ENCODE assay signal across 8 cellular contexts in the genomic region with DNA sequence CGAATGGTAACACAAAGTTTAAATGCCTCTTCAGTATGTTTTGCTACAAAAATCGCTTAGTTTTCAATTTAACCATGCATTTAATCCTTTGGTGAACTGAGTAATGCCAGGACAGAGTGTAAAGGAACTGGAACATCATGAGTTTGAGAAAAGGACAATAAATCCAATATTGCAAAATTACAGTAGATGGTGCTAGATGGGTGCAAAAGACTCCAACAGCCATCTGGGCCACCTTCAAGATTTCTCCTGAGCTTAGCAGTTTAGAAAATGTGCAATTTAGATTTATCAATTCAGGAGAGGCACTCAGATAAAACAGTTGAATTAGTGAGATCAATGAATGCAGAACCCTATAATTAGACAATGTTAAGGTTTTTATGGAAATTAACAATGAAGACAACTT. TPM values are rescaled to one million over a fixed set of nuclear protein-coding genes. Genes with fewer than 3 reads are reported as not detected.
DNase-seq lines count a peak whose midpoint lies in the region; ATAC-seq, FAIRE-seq and TF ChIP-seq lines count a peak whose summit lies in the region.

No MANE protein-coding gene starts in this region.

- FAIRE-seq in G401.6 (lab: Jason Lieb, UNC) (peak; percentile 45), astrocyte (lab: Jason Lieb, UNC) (peak; percentile 100)

- H2AFZ ChIP-seq in astrocyte (ENCODE audit: low read depth, low read length): no peak overlapping the region

- no peaks in the 10 kb centered on the region for H3K9me3 Mint-ChIP-seq in astrocyte (ENCODE audit: unreplicated experiment)

- H3K27ac ChIP-seq in astrocyte (ENCODE audit: low read depth, low read length) (no peak overlapping the region), lung (ENCODE audit: low read depth in 1 of 2, low read length in 1 of 2) (no peak overlapping the region)

- H3K4me2 ChIP-seq in astrocyte (ENCODE audit: low read length): no peak overlapping the region

- H3K27me3 Mint-ChIP-seq in astrocyte (ENCODE audit: low read depth, unreplicated experiment): peaks cover 2% of the 10 kb centered on the region

- H3K36me3 Mint-ChIP-seq in astrocyte (ENCODE audit: low read depth, unreplicated experiment): no peaks in the 10 kb centered on the region

- H3K4me1 Mint-ChIP-seq in astrocyte (ENCODE audit: low read depth, unreplicated experiment): no peaks in the 10 kb centered on the region

- WGBS in lung, 2 donors: 46 to 84% methylated on average over 2 of the region's 2 CpGs

- TF ChIP-seq CTCF in NB4 (IDR thresholded peaks at IDR 0.05; ENCODE audit: low read depth, low read length) (no peak), astrocyte (IDR thresholded peaks at IDR 0.05; ENCODE audit: insufficient read depth, low read depth, low read length) (peak; percentile 20), lung (IDR thresholded peaks at IDR 0.05; ENCODE audit: control extremely low read depth, extremely low read depth) (peak; percentile 12)

- H3K4me1 ChIP-seq in astrocyte (ENCODE audit: insufficient read depth, low read length) (no peaks in the 10 kb centered on the region), lung (ENCODE audit: control insufficient read depth in 2 of 2, insufficient read depth in 2 of 2, low read length in 2 of 2) (no peaks in the 10 kb centered on the region)

- H3K27me3 ChIP-seq in astrocyte (ENCODE audit: insufficient read depth, low read length) (no peaks in the 10 kb centered on the region), lung (ENCODE audit: control insufficient read depth, insufficient read depth) (no peaks in the 10 kb centered on the region)

- ATAC-seq in lung (ENCODE audit: insufficient read depth, low FRiP score): no peak
- ATAC-seq in HG03159 (IDR thresholded peaks at IDR 0.05; ENCODE audit: unreplicated experiment): no peak
- no peak for ATAC-seq in GM21576 (IDR thresholded peaks at IDR 0.05; ENCODE audit: unreplicated experiment)

- H3K79me2 ChIP-seq in astrocyte (ENCODE audit: insufficient read depth, low read length): no peaks in the 10 kb centered on the region

- no peaks in the 10 kb centered on the region for H4K20me1 ChIP-seq in astrocyte (ENCODE audit: insufficient read depth, low read length)

- no peak for TF ChIP-seq POLR2A in NB4 (IDR thresholded peaks at IDR 0.05; ENCODE audit: extremely low read depth, insufficient read length)

- H3K36me3 ChIP-seq in astrocyte (ENCODE audit: insufficient read depth, low read length): no peaks in the 10 kb centered on the region
- H3K36me3 ChIP-seq in lung (ENCODE audit: control insufficient read depth in 2 of 2, insufficient read depth in 2 of 2, low read length in 2 of 2): no peaks in the 10 kb centered on the region

- H3K4me3 ChIP-seq in NB4 (ENCODE audit: low read depth, low read length) (no peak overlapping the region), astrocyte (ENCODE audit: insufficient read depth, low read depth, low read length) (no peak overlapping the region), lung (no peak overlapping the region)

- no peaks in the 10 kb centered on the region for H3K9me3 ChIP-seq in astrocyte (ENCODE audit: insufficient read depth, low read depth, low read length)
- H3K9me3 ChIP-seq in lung (ENCODE audit: control insufficient read depth in 2 of 2, insufficient read depth in 1 of 2, low read length in 1 of 2): no peaks in the 10 kb centered on the region

- DNase-seq in NB4 (ENCODE audit: low read depth) (peak; percentile 34), astrocyte (ENCODE audit: low read depth) (peak; percentile 0), lung (ENCODE audit: low spot score) (no peak), KG1 (lab: John Stamatoyannopoulos, UW) (no peak)
- DNase-seq in activated naive CD4-positive, alpha-beta T cell treated with anti-CD3 and anti-CD28 coated beads, Interleukin-2, amount 50 U/mL, for 16 hours: no peak

- H3K9ac ChIP-seq in astrocyte (ENCODE audit: low read length): no peak overlapping the region

- H3K27ac Mint-ChIP-seq in astrocyte (ENCODE audit: unreplicated experiment): no peak overlapping the region

- H3K4me3 Mint-ChIP-seq in astrocyte (ENCODE audit: unreplicated experiment): no peak overlapping the region

RNA-seq across cellular contexts. Expression of a gene that starts 33.2 kb away (rescaled TPM):
- total RNA-seq in astrocyte (40.4 and 46.0 TPM in 2 replicates), lung (100 to 1,000 TPM in 1 of 2 donors, 10 to 100 TPM in 1; 49.0 to 130 TPM)
- 100 to 1,000 TPM in 1 of 2 donors, 10 to 100 TPM in 1; 84.7 to 156 TPM for polyA plus RNA-seq in lung

Comparison
In these comparisons a context has a peak if more than half of its experiments do, and no peak if none do; other contexts are left out.
1. DNase-seq: peak in NB4 (single experiment) and astrocyte (single experiment); none in lung (single experiment), activated naive CD4-positive, alpha-beta T cell treated with anti-CD3 and anti-CD28 coated beads, Interleukin-2, amount 50 U/mL, for 16 hours (single experiment) and KG1 (single experiment).